Comparison of ENCODE assay signal across 27 cellular contexts in genomic region chr15:74349241-74349766, GRCh38. TPM values are rescaled to one million over a fixed set of nuclear protein-coding genes. Genes with fewer than 3 reads are reported as not detected.
"Had no signal": no experiment of that assay in that cellular context is flagged by ENCODE, and none has a peak within 500 bp of the region (broad histone marks: within the 10 kb centered on the region; RNA-seq: fewer than 3 reads in every experiment).

No MANE protein-coding gene starts in this region.

- H3K4me3 ChIP-seq: colonic mucosa, gastroesophageal sphincter, heart left ventricle, hepatocyte, lung, prostate gland, right atrium auricular region, stomach, tibial artery had no signal

- H3K27ac ChIP-seq: colonic mucosa, foreskin keratinocyte, gastroesophageal sphincter, heart left ventricle, hepatocyte, prostate gland, right atrium auricular region, stomach, tibial artery had no signal

- H3K36me3 Mint-ChIP-seq: stimulated activated effector memory CD8-positive, alpha-beta T cell treated with anti-CD3 and anti-CD28 coated beads, Interleukin-12 subunit alpha, Interleukin-12 subunit beta, amount 100 ng/mL, for 72 hours; type B pancreatic cell had no signal

- H3K9me3 ChIP-seq: colonic mucosa, gastroesophageal sphincter, prostate gland, right atrium auricular region had no signal

- H3K4me1 ChIP-seq: colonic mucosa, foreskin keratinocyte, gastroesophageal sphincter, heart left ventricle, prostate gland, right atrium auricular region, tibial artery had no signal

- H3K36me3 ChIP-seq: colonic mucosa, gastroesophageal sphincter, heart left ventricle, prostate gland, right atrium auricular region, stomach, tibial artery had no signal

- H3K27me3 Mint-ChIP-seq: type B pancreatic cell had no signal

- H3K4me3 Mint-ChIP-seq: effector memory CD8-positive, alpha-beta T cell; naive thymus-derived CD8-positive, alpha-beta T cell; nephron progenitor cell; stimulated activated effector memory CD8-positive, alpha-beta T cell treated with anti-CD3 and anti-CD28 coated beads, Interleukin-12 subunit alpha, Interleukin-12 subunit beta, amount 100 ng/mL, for 72 hours; type B pancreatic cell had no signal

- H3K27ac Mint-ChIP-seq: effector memory CD8-positive, alpha-beta T cell; naive thymus-derived CD8-positive, alpha-beta T cell; nephron progenitor cell; stimulated activated effector memory CD8-positive, alpha-beta T cell treated with anti-CD3 and anti-CD28 coated beads, Interleukin-12 subunit alpha, Interleukin-12 subunit beta, amount 100 ng/mL, for 72 hours; type B pancreatic cell had no signal

- H3K9me3 Mint-ChIP-seq: effector memory CD8-positive, alpha-beta T cell had no signal

- ATAC-seq: effector memory CD8-positive, alpha-beta T cell; foreskin keratinocyte; gastroesophageal sphincter; heart left ventricle; left lobe of liver; naive thymus-derived CD8-positive, alpha-beta T cell; sciatic nerve; stimulated activated effector memory CD8-positive, alpha-beta T cell treated with anti-CD3 and anti-CD28 coated beads, Interleukin-12 subunit alpha, Interleukin-12 subunit beta, amount 100 ng/mL, for 72 hours had no signal

- H3K27me3 ChIP-seq: colonic mucosa, hepatocyte, right atrium auricular region had no signal

- DNase-seq: colonic mucosa; effector memory CD8-positive, alpha-beta T cell; erythroblast; heart left ventricle; mesenchymal stem cell; naive thymus-derived CD8-positive, alpha-beta T cell; nephron progenitor cell; nucleus accumbens; stimulated activated CD4-positive, alpha-beta T cell treated with anti-CD3 and anti-CD28 coated beads, Interleukin-2, amount 100 ng/mL, for 24 hours; stimulated activated CD4-positive, alpha-beta T cell treated with anti-CD3 and anti-CD28 coated beads, Interleukin-4, amount 100 ng/mL, for 24 hours; stimulated activated naive CD4-positive, alpha-beta T cell treated with Interleukin-2 at 50 U/mL for 16 hours; stomach; tibial artery had no signal

RNA-seq across cellular contexts. Expression of gene CYP11A1, which starts 18.1 kb away (rescaled TPM):
- total RNA-seq: dermis microvascular lymphatic vessel endothelial cell; foreskin keratinocyte; myocyte; naive thymus-derived CD8-positive, alpha-beta T cell; osteocyte; temporal lobe had no signal
- polyA plus RNA-seq: naive thymus-derived CD8-positive, alpha-beta T cell had no signal
